Comparison of ENCODE assay signal across 8 cellular contexts in the genomic region with DNA sequence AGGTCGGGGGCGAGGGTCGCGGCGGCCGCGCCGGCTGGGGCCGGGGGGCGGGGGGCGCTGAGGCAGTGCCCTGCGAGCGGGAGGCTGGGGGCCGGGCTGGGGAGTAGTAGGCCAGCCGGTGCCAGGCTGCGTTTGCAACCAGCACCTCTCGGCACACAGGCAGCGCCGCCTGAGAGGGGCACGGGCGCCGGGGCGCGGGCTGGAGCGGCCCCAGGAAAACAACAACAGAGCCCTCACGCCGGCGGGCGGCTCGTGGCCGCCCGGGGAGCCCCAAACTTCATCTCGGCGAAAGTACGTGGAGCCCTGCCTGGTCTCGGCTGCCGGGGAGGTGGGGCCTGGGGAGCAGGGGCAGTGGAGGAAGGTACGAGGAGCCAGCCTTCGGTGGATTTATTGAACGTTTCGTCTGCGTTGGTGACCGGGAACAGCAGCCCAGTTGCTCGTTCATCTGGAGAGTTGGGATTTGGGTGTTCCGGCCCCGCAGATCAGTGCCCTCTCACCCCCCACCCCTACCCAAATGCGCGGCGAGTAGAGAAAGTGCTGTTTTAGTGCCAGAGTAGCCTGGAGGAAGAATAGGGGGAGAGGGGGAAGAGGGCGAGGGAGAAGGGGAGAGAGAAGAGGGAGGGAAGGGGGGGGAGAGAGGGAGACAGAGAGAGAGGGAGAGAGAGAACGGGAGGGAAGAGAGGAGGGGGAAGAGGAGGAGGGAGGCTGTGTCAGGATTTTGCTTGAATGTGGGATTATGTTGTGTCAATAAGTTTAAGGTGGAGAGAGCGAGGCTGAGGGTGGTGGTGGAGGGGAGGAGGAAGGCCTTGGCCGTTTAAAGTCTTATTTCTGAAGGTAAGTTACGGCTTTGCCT. TPM values are rescaled to one million over a fixed set of nuclear protein-coding genes. Genes with fewer than 3 reads are reported as not detected.
A peak's percentile ranks its signal among the peaks of the same experiment; 100 is the strongest.
DNase-seq lines count a peak whose midpoint lies in the region; ATAC-seq, FAIRE-seq and TF ChIP-seq lines count a peak whose summit lies in the region.

No MANE protein-coding gene starts in this region.

- H3K9me3 ChIP-seq in heart left ventricle (no peaks in the 10 kb centered on the region), pancreas (no peaks in the 10 kb centered on the region)

- H3K4me1 ChIP-seq in heart left ventricle (peaks cover 0 to 20% (median 10%) of the 10 kb centered on the region in 12 donors), pancreas (peaks cover 0 to 8% (median 4%) of the 10 kb centered on the region in 3 donors)

- peak overlapping the region; percentile 77 to 96 (median 92) for H3K27ac ChIP-seq in heart left ventricle
- H3K27ac ChIP-seq in pancreas, result peak overlapping the region; percentile 85 to 97 (median 88)

- H3K4me1 Mint-ChIP-seq in activated naive CD8-positive, alpha-beta T cell treated with anti-CD3 and anti-CD28 coated beads, Interleukin-2, amount 50 U/mL, for 24 hours, result peaks cover 40% of the 10 kb centered on the region

- DNase-seq in DMS53 (lab: John Stamatoyannopoulos, UW) (peak; percentile 76), HUDEP-2 (lab: John Stamatoyannopoulos, UW; ENCODE audit: unreplicated experiment in 76 of 76) (peak in 43 of 76 experiments; percentile 6 to 65 (median 35)), SKM-1 treated with dmso at 0.1 percent for 144 hours (lab: John Stamatoyannopoulos, UW; ENCODE audit: unreplicated experiment) (peak; percentile 40), heart left ventricle (peak; percentile 40 to 80 (median 54)), pancreas (peak; percentile 39 to 81 (median 66)), cortex of kidney (lab: John Stamatoyannopoulos, UW) (no peak)
- peak; percentile 63 for DNase-seq in activated naive CD8-positive, alpha-beta T cell treated with anti-CD3 and anti-CD28 coated beads, Interleukin-2, amount 50 U/mL, for 24 hours

- intact Hi-C loops in heart left ventricle (cut with DNase I) (loop anchor here (1.0 to 10.0 kb wide), 10 partner anchors 91 to 289 kb away; no protein-coding TSS in a partner anchor), pancreas (cut with DNase I) (no loop called here)

- WGBS in heart left ventricle, 4 donors, result 0 to 1% (median 1%) methylated on average over 31 to 54 of the region's 54 CpGs
- 1% methylated on average over 54 of the region's 54 CpGs for WGBS in pancreas, 2 donors

- TF ChIP-seq CTCF in heart left ventricle (IDR thresholded peaks at IDR 0.05) (no peak), pancreas (IDR thresholded peaks at IDR 0.05) (no peak)

- H3K36me3 ChIP-seq in heart left ventricle (peaks cover 0 to 4% (median 0%) of the 10 kb centered on the region in 9 donors), pancreas (no peaks in the 10 kb centered on the region)

- no peak for TF ChIP-seq POLR2A in heart left ventricle (IDR thresholded peaks at IDR 0.05)

- no peaks in the 10 kb centered on the region for H3K27me3 Mint-ChIP-seq in activated naive CD8-positive, alpha-beta T cell treated with anti-CD3 and anti-CD28 coated beads, Interleukin-2, amount 50 U/mL, for 24 hours

- H3K36me3 Mint-ChIP-seq in activated naive CD8-positive, alpha-beta T cell treated with anti-CD3 and anti-CD28 coated beads, Interleukin-2, amount 50 U/mL, for 24 hours (ENCODE audit: low read depth), result peaks cover 3% of the 10 kb centered on the region

- H3K27ac Mint-ChIP-seq in activated naive CD8-positive, alpha-beta T cell treated with anti-CD3 and anti-CD28 coated beads, Interleukin-2, amount 50 U/mL, for 24 hours, result peak overlapping the region; percentile 91

- H3K27me3 ChIP-seq in heart left ventricle, result no peaks in the 10 kb centered on the region
- no peaks in the 10 kb centered on the region for H3K27me3 ChIP-seq in pancreas

- H3K9me3 Mint-ChIP-seq in activated naive CD8-positive, alpha-beta T cell treated with anti-CD3 and anti-CD28 coated beads, Interleukin-2, amount 50 U/mL, for 24 hours, result no peaks in the 10 kb centered on the region

- peak; percentile 18 for ATAC-seq in GM21447 (IDR thresholded peaks at IDR 0.05; ENCODE audit: unreplicated experiment)
- ATAC-seq in activated naive CD8-positive, alpha-beta T cell treated with anti-CD3 and anti-CD28 coated beads, Interleukin-2, amount 50 U/mL, for 24 hours, result peak; percentile 37
- ATAC-seq in heart left ventricle, result peak in 3 of 4 donors; percentile 33 to 69 (median 66)
- peak; percentile 64 to 71 (median 67) for ATAC-seq in pancreas

- H3K4me3 ChIP-seq in heart left ventricle (peak overlapping the region; percentile 75 to 97 (median 88)), pancreas (peak overlapping the region; percentile 50 to 94 (median 80))

- H3K4me3 Mint-ChIP-seq in activated naive CD8-positive, alpha-beta T cell treated with anti-CD3 and anti-CD28 coated beads, Interleukin-2, amount 50 U/mL, for 24 hours, result peak overlapping the region; percentile 90

- FAIRE-seq in pancreas (lab: Jason Lieb, UNC), result no peak

RNA-seq across cellular contexts. Expression of a gene that starts 0.8 kb away (rescaled TPM):
- total RNA-seq in heart left ventricle (10 to 100 TPM; 34.0 to 60.5 (median 48.0) TPM), pancreas (10 to 100 TPM; 17.7 to 43.8 (median 22.1) TPM)
- polyA plus RNA-seq in heart left ventricle (10 to 100 TPM in 1 of 2 donors, 1 to 10 TPM in 1; 9.1 to 22.9 TPM), pancreas (1 to 10 TPM; 3.9 to 6.8 TPM)

Comparison
In these comparisons a context has a peak if more than half of its experiments do, and no peak if none do; other contexts are left out.
1. intact Hi-C loops: an anchor here in heart left ventricle (1.0 to 10.0 kb wide); none called in pancreas.